ENCODE assay signal across 16 cellular contexts in genomic region chr2:74027496-74027895, GRCh38. TPM values are rescaled to one million over a fixed set of nuclear protein-coding genes. Genes with fewer than 3 reads are reported as not detected.
A peak's percentile ranks its signal among the peaks of the same experiment; 100 is the strongest.
DNase-seq lines count a peak whose midpoint lies in the region; ATAC-seq and TF ChIP-seq lines count a peak whose summit lies in the region.
"Had no signal": no experiment of that assay in that cellular context is flagged by ENCODE, and none has a peak within 500 bp of the region (broad histone marks: within the 10 kb centered on the region; RNA-seq: fewer than 3 reads in every experiment).

No MANE protein-coding gene starts in this region.

- H3K27me3 Mint-ChIP-seq in activated naive CD4-positive, alpha-beta T cell treated with anti-CD3 and anti-CD28 coated beads for 36 hours (ENCODE audit: low read depth) = no peaks in the 10 kb centered on the region
- no peaks in the 10 kb centered on the region for H3K27me3 Mint-ChIP-seq in CD4-positive, alpha-beta T cell
- no peaks in the 10 kb centered on the region for H3K27me3 Mint-ChIP-seq in WTC11 (ENCODE audit: low read depth)
- H3K27me3 Mint-ChIP-seq in naive thymus-derived CD4-positive, alpha-beta T cell = no peaks in the 10 kb centered on the region

- no peak overlapping the region for H3K4me3 Mint-ChIP-seq in activated naive CD4-positive, alpha-beta T cell treated with anti-CD3 and anti-CD28 coated beads for 36 hours
- peak overlapping the region; percentile 15 for H3K4me3 Mint-ChIP-seq in CD4-positive, alpha-beta T cell
- H3K4me3 Mint-ChIP-seq in WTC11 = no peak overlapping the region
- H3K4me3 Mint-ChIP-seq in naive thymus-derived CD4-positive, alpha-beta T cell = peak overlapping the region in 2 of 10 donors; percentile 3 to 91

- intact Hi-C loops in activated naive CD4-positive, alpha-beta T cell treated with anti-CD3 and anti-CD28 coated beads for 36 hours (cut with micrococcal nuclease) = no loop called here
- intact Hi-C loops in CD4-positive, alpha-beta T cell (cut with DNase I, micrococcal nuclease) = no loop called here
- intact Hi-C loops in naive thymus-derived CD4-positive, alpha-beta T cell (cut with micrococcal nuclease) = no loop called here

- H3K4me1 ChIP-seq in naive thymus-derived CD4-positive, alpha-beta T cell (ENCODE audit: control insufficient read depth in 2 of 2, insufficient read depth in 2 of 2, low read length in 2 of 2) = peaks cover 20 to 61% of the 10 kb centered on the region in 2 donors

- H3K27ac ChIP-seq in CD4-positive, alpha-beta T cell (ENCODE audit: low read depth, low read length) = no peak overlapping the region
- H3K27ac ChIP-seq in naive thymus-derived CD4-positive, alpha-beta T cell (ENCODE audit: low read depth, low read length) = no peak overlapping the region

- no peaks in the 10 kb centered on the region for H3K36me3 ChIP-seq in naive thymus-derived CD4-positive, alpha-beta T cell (ENCODE audit: control insufficient read depth in 2 of 3, insufficient read depth in 3 of 3, low read length in 3 of 3)
- H3K36me3 ChIP-seq: HAP-1 had no signal

- H3K9me3 Mint-ChIP-seq in activated naive CD4-positive, alpha-beta T cell treated with anti-CD3 and anti-CD28 coated beads for 36 hours = no peaks in the 10 kb centered on the region
- no peaks in the 10 kb centered on the region for H3K9me3 Mint-ChIP-seq in CD4-positive, alpha-beta T cell
- peaks cover 14% of the 10 kb centered on the region for H3K9me3 Mint-ChIP-seq in WTC11
- H3K9me3 Mint-ChIP-seq in naive thymus-derived CD4-positive, alpha-beta T cell = peaks cover 0 to 4% (median 0%) of the 10 kb centered on the region in 11 donors

- H3K27me3 ChIP-seq in CD4-positive, alpha-beta T cell (ENCODE audit: control insufficient read depth, insufficient read depth, low read length) = no peaks in the 10 kb centered on the region
- no peaks in the 10 kb centered on the region for H3K27me3 ChIP-seq in naive thymus-derived CD4-positive, alpha-beta T cell (ENCODE audit: control insufficient read depth in 2 of 2, insufficient read depth in 2 of 2, low read length in 2 of 2)

- H3K4me3 ChIP-seq in naive thymus-derived CD4-positive, alpha-beta T cell (ENCODE audit: low read length) = no peak overlapping the region
- H3K4me3 ChIP-seq: HAP-1 had no signal

- CTCF ChIA-PET in activated naive CD4-positive, alpha-beta T cell treated with anti-CD3 and anti-CD28 coated beads for 36 hours (lab: Charles Lee) = no interaction called here
- CTCF ChIA-PET in CD4-positive, alpha-beta T cell (lab: Charles Lee) = no interaction called here
- CTCF ChIA-PET in WTC11 (lab: Charles Lee) = interaction anchor here (0.9 kb wide), 1 partner anchor 308 kb away, joined by 4 read pairs; no protein-coding TSS in a partner anchor
- CTCF ChIA-PET in naive thymus-derived CD4-positive, alpha-beta T cell (lab: Charles Lee) = no interaction called here

- peak overlapping the region; percentile 74 for H3K27ac Mint-ChIP-seq in activated naive CD4-positive, alpha-beta T cell treated with anti-CD3 and anti-CD28 coated beads for 36 hours
- H3K27ac Mint-ChIP-seq in CD4-positive, alpha-beta T cell = peak overlapping the region; percentile 81
- H3K27ac Mint-ChIP-seq in WTC11 = peak overlapping the region; percentile 94; the same call in 1 of the 2 replicates
- H3K27ac Mint-ChIP-seq in naive thymus-derived CD4-positive, alpha-beta T cell = peak overlapping the region in 5 of 9 donors; percentile 30 to 96 (median 91)

- H3K9me3 ChIP-seq in CD4-positive, alpha-beta T cell (ENCODE audit: control insufficient read depth, low read length) = no peaks in the 10 kb centered on the region
- no peaks in the 10 kb centered on the region for H3K9me3 ChIP-seq in naive thymus-derived CD4-positive, alpha-beta T cell (ENCODE audit: control insufficient read depth in 2 of 3, low read length in 3 of 3)
- H3K9me3 ChIP-seq: HAP-1 had no signal

- DNase-seq in activated naive CD4-positive, alpha-beta T cell treated with anti-CD3 and anti-CD28 coated beads for 36 hours = no peak
- no peak for DNase-seq in activated naive CD4-positive, alpha-beta T cell treated with anti-CD3 and anti-CD28 coated beads, Interleukin-2, amount 50 U/mL, for 16 hours
- DNase-seq in CD4-positive, alpha-beta T cell = no peak
- no peak for DNase-seq in WTC11 (ENCODE audit: low spot score)
- DNase-seq in naive thymus-derived CD4-positive, alpha-beta T cell = no peak
- DNase-seq in dedifferentiated amniotic fluid mesenchymal stem cell (ENCODE audit: extremely low spot score) = no peak
- no peak for DNase-seq in stimulated activated CD8-positive, alpha-beta memory T cell treated with anti-CD3 and anti-CD28 coated beads, Interleukin-4, amount 100 ng/mL, for 48 hours
- DNase-seq in hypothalamus (lab: John Stamatoyannopoulos, UW) = no peak
- DNase-seq: 8988T, DMS 273 treated with DMSO at 0.1 percent for 48 hours, GF-D8, NCI-H1436 treated with DMSO at 0.1 percent for 48 hours, NCI-H2029 treated with DMSO at 0.1 percent for 48 hours, NCI-H748 treated with DMSO at 0.1 percent for 48 hours, SIG-M5 had no signal

- ATAC-seq in CD4-positive, alpha-beta T cell (ENCODE audit: poor library complexity) = no peak
- no peak for ATAC-seq in WTC11
- no peak for ATAC-seq in naive thymus-derived CD4-positive, alpha-beta T cell

- POLR2A ChIA-PET in CD4-positive, alpha-beta T cell (lab: Charles Lee) = interaction anchor here (1.0 to 2.0 kb wide), 2 partner anchors 26 to 93 kb away, joined by 4 to 8 read pairs; no protein-coding TSS in a partner anchor
- POLR2A ChIA-PET in WTC11 (lab: Charles Lee) = interaction anchor here (1.9 kb wide), 1 partner anchor 16 kb away, joined by 5 read pairs; no protein-coding TSS in a partner anchor
- POLR2A ChIA-PET in naive thymus-derived CD4-positive, alpha-beta T cell (lab: Charles Lee) = interaction anchor here (1.0 to 1.2 kb wide), 2 partner anchors 11 to 14 kb away, joined by 3 to 5 read pairs; no protein-coding TSS in a partner anchor

- TF ChIP-seq CTCF in CD4-positive, alpha-beta T cell (IDR thresholded peaks at IDR 0.05) = no peak
- TF ChIP-seq CTCF in WTC11 (IDR thresholded peaks at IDR 0.05) = no peak

- peaks cover 79% of the 10 kb centered on the region for H3K4me1 Mint-ChIP-seq in activated naive CD4-positive, alpha-beta T cell treated with anti-CD3 and anti-CD28 coated beads for 36 hours (ENCODE audit: low read depth)
- H3K4me1 Mint-ChIP-seq in CD4-positive, alpha-beta T cell (ENCODE audit: low read depth) = peaks cover 82% of the 10 kb centered on the region
- H3K4me1 Mint-ChIP-seq in WTC11 = peaks cover 60% of the 10 kb centered on the region
- peaks cover 56 to 88% (median 71%) of the 10 kb centered on the region in 7 donors for H3K4me1 Mint-ChIP-seq in naive thymus-derived CD4-positive, alpha-beta T cell

- peaks cover 13% of the 10 kb centered on the region for H3K36me3 Mint-ChIP-seq in activated naive CD4-positive, alpha-beta T cell treated with anti-CD3 and anti-CD28 coated beads for 36 hours (ENCODE audit: low read depth)
- H3K36me3 Mint-ChIP-seq in CD4-positive, alpha-beta T cell (ENCODE audit: low read depth) = peaks cover 5% of the 10 kb centered on the region
- H3K36me3 Mint-ChIP-seq in WTC11 = peaks cover 17% of the 10 kb centered on the region
- peaks cover 0 to 11% (median 0%) of the 10 kb centered on the region in 5 donors for H3K36me3 Mint-ChIP-seq in naive thymus-derived CD4-positive, alpha-beta T cell

TF ChIP-seq in WTC11, 78 proteins besides CTCF, POLR2A, EP300 and RAD21 (continues in another document):
- TF ChIP-seq ESRRA (CRISPR knock-in tag; IDR thresholded peaks at IDR 0.05; ENCODE audit: borderline replicate concordance) = no peak
- no peak for TF ChIP-seq ARID4B (CRISPR knock-in tag; IDR thresholded peaks at IDR 0.05; ENCODE audit: borderline replicate concordance)
- no peak for TF ChIP-seq MXD4 (CRISPR knock-in tag; IDR thresholded peaks at IDR 0.05; ENCODE audit: borderline replicate concordance)

RNA-seq across cellular contexts. Expression of gene TET3, which starts 42.8 kb away (rescaled TPM):
- 10 to 100 TPM; 14.4 to 15.2 TPM for total RNA-seq in activated naive CD4-positive, alpha-beta T cell treated with anti-CD3 and anti-CD28 coated beads for 36 hours
- total RNA-seq in CD4-positive, alpha-beta T cell = 10 to 100 TPM; 22.2 to 24.1 TPM
- total RNA-seq in WTC11 (2021) = 16.4 to 19.3 TPM (median 18.2 TPM) in 3 replicates
- 10 to 100 TPM; 19.1 to 38.6 (median 28.6) TPM for total RNA-seq in naive thymus-derived CD4-positive, alpha-beta T cell
- polyA plus RNA-seq in naive thymus-derived CD4-positive, alpha-beta T cell = 1 to 10 TPM in 1 of 2 donors, under 1 TPM in 1; 0.77 to 1.1 TPM
